14 cellular contexts compared by ENCODE assay signal in the genomic region with DNA sequence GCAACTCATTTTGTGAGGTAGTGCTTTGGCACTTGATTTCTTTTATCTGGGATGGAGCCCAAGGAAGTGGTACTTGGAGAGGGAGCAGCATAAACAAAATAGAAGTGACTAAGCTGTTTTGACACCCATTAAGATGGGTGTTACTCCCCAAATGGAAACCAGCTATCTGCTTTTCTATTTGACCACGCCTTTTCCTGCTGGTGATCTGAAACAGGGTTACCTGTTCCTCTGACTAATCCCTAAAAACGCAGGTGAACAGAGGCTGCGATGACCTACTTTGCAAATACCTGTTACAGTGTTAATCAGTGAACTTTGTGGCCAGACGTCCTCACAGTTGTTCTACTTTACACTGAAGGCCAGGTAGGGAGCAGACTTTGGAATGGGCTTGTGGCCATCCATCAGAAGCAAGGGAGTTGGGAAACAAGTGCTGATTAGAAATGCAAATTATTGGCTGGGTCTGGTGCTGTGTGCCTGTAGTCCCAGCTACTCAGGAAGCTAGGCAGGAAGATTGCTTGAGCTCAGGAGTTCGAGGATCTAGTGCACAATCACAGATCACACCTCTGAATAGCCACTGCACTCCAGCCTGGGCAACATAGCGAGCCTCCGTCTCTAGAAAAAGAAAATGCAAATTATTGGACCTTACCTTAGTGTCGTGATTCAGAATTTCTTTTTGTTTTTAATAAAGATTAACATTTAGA. TPM values are rescaled to one million over a fixed set of nuclear protein-coding genes. Genes with fewer than 3 reads are reported as not detected.
DNase-seq lines count a peak whose midpoint lies in the region; ATAC-seq and TF ChIP-seq lines count a peak whose summit lies in the region.
"Had no signal": no experiment of that assay in that cellular context is flagged by ENCODE, and none has a peak within 500 bp of the region (broad histone marks: within the 10 kb centered on the region; RNA-seq: fewer than 3 reads in every experiment).

No MANE protein-coding gene starts in this region.

- no peak for TF ChIP-seq POLR2A in esophagus muscularis mucosa (IDR thresholded peaks at IDR 0.05; ENCODE audit: low read depth)

- no TSS peak for BruUV-seq in Calu3 (replicated peaks; lab: Mats Ljungman, UMichigan)

- TF ChIP-seq CTCF in Calu3 (IDR thresholded peaks at IDR 0.05; ENCODE audit: unreplicated experiment): no peak
- no peak for TF ChIP-seq CTCF in RWPE2 (IDR thresholded peaks at IDR 0.05; ENCODE audit: poor library complexity, severe bottlenecking)
- TF ChIP-seq CTCF in esophagus muscularis mucosa (IDR thresholded peaks at IDR 0.05): no peak
- no peak for TF ChIP-seq CTCF in mucosa of descending colon (IDR thresholded peaks at IDR 0.05)

- H3K36me3 Mint-ChIP-seq in Calu3 (ENCODE audit: insufficient read depth, unreplicated experiment) (peaks cover 23% of the 10 kb centered on the region), immature natural killer cell (no peaks in the 10 kb centered on the region)

- H3K27ac ChIP-seq in RWPE2 (ENCODE audit: poor library complexity, severe bottlenecking) (peak overlapping the region; percentile 58), esophagus muscularis mucosa (replicated peaks in 1 of 4) (peak overlapping the region; percentile 84 to 91 (median 89))
- H3K27ac ChIP-seq: VCaP had no signal

- H3K27me3 ChIP-seq in RWPE2 (ENCODE audit: insufficient read depth, poor library complexity, severe bottlenecking) (no peaks in the 10 kb centered on the region), esophagus muscularis mucosa (no peaks in the 10 kb centered on the region)

- CTCF ChIA-PET in Calu3 (lab: Charles Lee): interaction anchor here (0.9 to 1.5 kb wide), 3 partner anchors 19 to 58 kb away, joined by 3 to 4 read pairs (median 3); no protein-coding TSS in a partner anchor

- H3K9me3 Mint-ChIP-seq in Calu3 (ENCODE audit: low read depth, unreplicated experiment) (peaks cover 3% of the 10 kb centered on the region), immature natural killer cell (peaks cover 0 to 1% (median 0%) of the 10 kb centered on the region in 6 donors)

- WGBS in esophagus muscularis mucosa: 85% methylated on average over 8 of the region's 8 CpGs

- intact Hi-C loops in Calu3 (cut with micrococcal nuclease; ENCODE audit: unreplicated experiment) (no loop called here), esophagus muscularis mucosa (cut with DNase I) (no loop called here), mucosa of descending colon (cut with DNase I, micrococcal nuclease) (no loop called here)

- H3K9me3 ChIP-seq in RWPE2 (ENCODE audit: severe bottlenecking) (peaks cover 8% of the 10 kb centered on the region), esophagus muscularis mucosa (no peaks in the 10 kb centered on the region), mucosa of descending colon (peaks cover 4% of the 10 kb centered on the region)

- H3K36me3 ChIP-seq in RWPE2 (ENCODE audit: low read depth): no peaks in the 10 kb centered on the region
- H3K36me3 ChIP-seq in esophagus muscularis mucosa: no peaks in the 10 kb centered on the region
- H3K36me3 ChIP-seq in mucosa of descending colon (ENCODE audit: low read depth): no peaks in the 10 kb centered on the region

- H3K4me3 Mint-ChIP-seq in Calu3 (ENCODE audit: low read depth, unreplicated experiment): no peak overlapping the region
- H3K4me3 Mint-ChIP-seq in immature natural killer cell: no peak overlapping the region
- H3K4me3 Mint-ChIP-seq: activated CD8-positive, alpha-beta T cell treated with anti-CD3 and anti-CD28 coated beads, Interleukin-2, amount 10 ng/mL, durations not matched to agents 7 days and 5 days; stimulated activated naive B cell treated with anti-CD40 and anti-IgM and Interleukin-4, amounts not matched to agents 10 μg/mL and 1 μg/mL and 100 μg/mL, for 72 hours had no signal

- ATAC-seq in RWPE2 (ENCODE audit: low read depth) (peak; percentile 21), mucosa of descending colon (peak; percentile 32), GM21447 (IDR thresholded peaks at IDR 0.05; ENCODE audit: unreplicated experiment) (no peak)
- ATAC-seq: activated CD8-positive, alpha-beta T cell treated with anti-CD3 and anti-CD28 coated beads, Interleukin-2, amount 10 ng/mL, durations not matched to agents 7 days and 5 days; stimulated activated naive B cell treated with anti-CD40 and anti-IgM and Interleukin-4, amounts not matched to agents 10 μg/mL and 1 μg/mL and 100 μg/mL, for 72 hours had no signal

- peaks cover 32% of the 10 kb centered on the region for H3K4me1 ChIP-seq in RWPE2 (ENCODE audit: insufficient read depth, poor library complexity, severe bottlenecking)
- H3K4me1 ChIP-seq in esophagus muscularis mucosa: peaks cover 38 to 56% (median 53%) of the 10 kb centered on the region in 4 donors
- H3K4me1 ChIP-seq in mucosa of descending colon (ENCODE audit: low read depth): peaks cover 9% of the 10 kb centered on the region

- TF ChIP-seq EP300 in esophagus muscularis mucosa (IDR thresholded peaks at IDR 0.05): no peak

- H3K4me3 ChIP-seq in RWPE2 (ENCODE audit: severe bottlenecking) (no peak overlapping the region), esophagus muscularis mucosa (no peak overlapping the region), mucosa of descending colon (no peak overlapping the region)
- H3K4me3 ChIP-seq: skin epidermis had no signal

- DNase-seq in Calu3 (peak; percentile 19), RWPE2 (ENCODE audit: low spot score) (no peak), esophagus muscularis mucosa (ENCODE audit: extremely low spot score) (no peak), mucosa of descending colon (no peak), immature natural killer cell (no peak), T-helper 1 cell (no peak), DMS 273 (lab: John Stamatoyannopoulos, UW; ENCODE audit: unreplicated experiment) (no peak)
- DNase-seq: activated CD8-positive, alpha-beta T cell treated with anti-CD3 and anti-CD28 coated beads, Interleukin-2, amount 10 ng/mL, durations not matched to agents 7 days and 5 days; GDM1; NCI-H2029 treated with DMSO at 0.1 percent for 48 hours; stimulated activated naive B cell treated with anti-CD40 and anti-IgM and Interleukin-4, amounts not matched to agents 10 μg/mL and 1 μg/mL and 100 μg/mL, for 72 hours had no signal

- H3K27me3 Mint-ChIP-seq in Calu3 (ENCODE audit: unreplicated experiment) (no peaks in the 10 kb centered on the region), immature natural killer cell (ENCODE audit: low read depth in 3 of 3) (peaks cover 0 to 3% (median 0%) of the 10 kb centered on the region in 3 donors)

- H3K27ac Mint-ChIP-seq in Calu3 (ENCODE audit: unreplicated experiment): peak overlapping the region; percentile 37
- H3K27ac Mint-ChIP-seq in immature natural killer cell: no peak overlapping the region
- H3K27ac Mint-ChIP-seq: activated CD8-positive, alpha-beta T cell treated with anti-CD3 and anti-CD28 coated beads, Interleukin-2, amount 10 ng/mL, durations not matched to agents 7 days and 5 days; stimulated activated naive B cell treated with anti-CD40 and anti-IgM and Interleukin-4, amounts not matched to agents 10 μg/mL and 1 μg/mL and 100 μg/mL, for 72 hours had no signal

- H3K4me1 Mint-ChIP-seq in Calu3 (ENCODE audit: low read depth, unreplicated experiment): peaks cover 34% of the 10 kb centered on the region
- peaks cover 0 to 3% of the 10 kb centered on the region in 2 donors for H3K4me1 Mint-ChIP-seq in immature natural killer cell

RNA-seq across cellular contexts. Expression of gene HECTD1, which starts 58.3 kb away (rescaled TPM):
- total RNA-seq in Calu3 (2022) (98.6 and 105 TPM in 2 replicates), esophagus muscularis mucosa (100 to 1,000 TPM; 177 to 224 (median 206) TPM), mucosa of descending colon (100 to 1,000 TPM; 124 to 160 (median 140) TPM)
- polyA plus RNA-seq in immature natural killer cell: 10 to 100 TPM; 10.6 to 36.1 (median 22.2) TPM
